Comparison of ENCODE assay signal across 8 cellular contexts in genomic region chr15:72473670-72474465, GRCh38. TPM values are rescaled to one million over a fixed set of nuclear protein-coding genes. Genes with fewer than 3 reads are reported as not detected.
DNase-seq lines count a peak whose midpoint lies in the region; TF ChIP-seq lines count a peak whose summit lies in the region.

Gene ARIH1 (plus strand): TSS chr15:72474330. CDS start chr15:72474640, 310 bp downstream.

- POLR2A ChIA-PET in HEK293T (lab: Yijun Ruan, JAX) = interaction anchor here (0.7 to 1.7 kb wide), 19 partner anchors 8 to 244 kb away, joined by 3 to 8 read pairs (median 4); partner anchors contain the start of genes CELF6 and PKM

- no peaks in the 10 kb centered on the region for H3K9me3 ChIP-seq in SK-N-MC (ENCODE audit: low read depth, low read length)

- H3K9ac ChIP-seq in SK-N-MC (ENCODE audit: insufficient read length) = peak within 1 kb of the TSS; percentile 98

- H3K27me3 ChIP-seq in GM06990 (replicated peaks; ENCODE audit: control insufficient read depth, insufficient read depth, low read length) = no peaks in the 10 kb centered on the region

- CTCF ChIA-PET in HEK293T (lab: Yijun Ruan, JAX) = interaction anchor here (0.7 kb wide), 1 partner anchor 9 kb away, joined by 3 read pairs; no protein-coding TSS in a partner anchor

- H3K36me3 ChIP-seq in GM06990 (ENCODE audit: control insufficient read depth, insufficient read depth, low read length) (peaks cover 6% of the 10 kb centered on the region), SK-N-MC (ENCODE audit: insufficient read depth, low read length) (peaks cover 27% of the 10 kb centered on the region)

- DNase-seq in GM06990 (ENCODE audit: extremely low read depth, insufficient read length) (peak; percentile 97), HEK293T (ENCODE audit: extremely low spot score) (peak; percentile 92), MV-4-11 (lab: John Stamatoyannopoulos, UW) (peak; percentile 87), SK-N-MC (ENCODE audit: low read depth, low spot score) (peak; percentile 91), globus pallidus (ENCODE audit: low spot score) (peak; percentile 97), occipital lobe (lab: John Stamatoyannopoulos, UW) (peak; percentile 96)
- peak; percentile 96 for DNase-seq in activated naive CD4-positive, alpha-beta T cell treated with anti-CD3 and anti-CD28 coated beads, Interleukin-2, amount 50 U/mL, for 16 hours

- peak within 1 kb of the TSS; percentile 95 for H3K27ac ChIP-seq in SK-N-MC
- H3K27ac ChIP-seq in temporal lobe (ENCODE audit: low read depth, low read length) = peak within 1 kb of the TSS; percentile 99

- H3K4me3 ChIP-seq in GM06990 (replicated peaks; ENCODE audit: low read depth, low read length) (peak within 1 kb of the TSS; percentile 93), SK-N-MC (peak within 1 kb of the TSS; percentile 96)

- TF ChIP-seq CTCF in GM06990 (IDR thresholded peaks at IDR 0.05; ENCODE audit: insufficient read depth, low read length, poor library complexity, severe bottlenecking) = peak; percentile 57

TF ChIP-seq in HEK293T, 16 proteins besides CTCF, POLR2A, EP300 and RAD21:
- TF ChIP-seq CTBP1 (IDR thresholded peaks at IDR 0.05; ENCODE audit: borderline replicate concordance) (peak; percentile 61; the same call in 1 of the 2 replicates), FOXK2 (IDR thresholded peaks at IDR 0.05) (peak; percentile 70; the same call in 1 of the 2 replicates), SUZ12 (IDR thresholded peaks at IDR 0.05) (no peak), L3MBTL2 (conservative IDR thresholded peaks at IDR 0.05) (peak; percentile 67), NFRKB (IDR thresholded peaks at IDR 0.05) (0 out of 2 replicates have a peak, but pooled peaks have one; percentile 67), TARDBP (IDR thresholded peaks at IDR 0.05) (no peak), FOXA1 (IDR thresholded peaks at IDR 0.05) (peak; percentile 28; the same call in 1 of the 2 replicates), ELF4 (IDR thresholded peaks at IDR 0.05) (peak; percentile 82), LEF1 (IDR thresholded peaks at IDR 0.05; ENCODE audit: borderline replicate concordance) (peak; percentile 38; the same call in 1 of the 2 replicates), PKNOX1 (IDR thresholded peaks at IDR 0.05) (peak; percentile 68)

RNA-seq across cellular contexts. Expression of gene ARIH1, which starts in this region (rescaled TPM):
- total RNA-seq in occipital lobe (42.7 TPM), temporal lobe (35.2 TPM)

Comparison
In these comparisons a context has a peak if more than half of its experiments do, and no peak if none do; other contexts are left out.
1. Peak in every context shown above with its lines: DNase-seq, H3K4me3 ChIP-seq and H3K27ac ChIP-seq.